14 cellular contexts compared by ENCODE assay signal in genomic region chr5:141489841-141490240, GRCh38. TPM values are rescaled to one million over a fixed set of nuclear protein-coding genes. Genes with fewer than 3 reads are reported as not detected.
"Had no signal": no experiment of that assay in that cellular context is flagged by ENCODE, and none has a peak within 500 bp of the region (broad histone marks: within the 10 kb centered on the region; RNA-seq: fewer than 3 reads in every experiment).

No MANE protein-coding gene starts in this region.

- H3K36me3 ChIP-seq: pancreas, thoracic aorta had no signal

- H3K4me1 ChIP-seq: pancreas had no signal

- DNase-seq: activated CD4-positive, CD25-positive, alpha-beta regulatory T cell treated with anti-CD3 and anti-CD28 coated beads, Interleukin-2, amount 50 U/mL, for 72 hours; activated naive CD8-positive, alpha-beta T cell treated with anti-CD3 and anti-CD28 coated beads, Interleukin-2, amount 10 ng/mL, durations not matched to agents 7 days and 5 days; cerebellar nuclear complex; kidney; pancreas; stimulated activated CD4-positive, alpha-beta T cell treated with anti-CD3 and anti-CD28 coated beads, Interleukin-1b, Interleukin-23, amount 100 ng/mL, for 48 hours; stomach; T-helper 9 cell; upper lobe of right lung had no signal

- ATAC-seq: sciatic nerve, upper lobe of right lung had no signal

- H3K4me3 ChIP-seq: pancreas, stomach, upper lobe of right lung had no signal

- H3K27ac ChIP-seq: pancreas, upper lobe of right lung had no signal

- H3K27me3 ChIP-seq: pancreas had no signal

- H3K9me3 ChIP-seq: pancreas, thoracic aorta, upper lobe of right lung had no signal

RNA-seq across cellular contexts. Expression of gene PCDHGC5, which starts 1.0 kb away (rescaled TPM):
- total RNA-seq: activated CD8-positive, alpha-beta memory T cell treated with anti-CD3 and anti-CD28 coated beads for 36 hours; activated naive CD8-positive, alpha-beta T cell treated with anti-CD3 and anti-CD28 coated beads, Interleukin-2, amount 10 ng/mL, durations not matched to agents 7 days and 5 days; activated T-helper 1 cell treated with anti-CD3 and anti-CD28 coated beads, Interleukin-12 subunit alpha, Interleukin-12 subunit beta, Interleukin-2, Interleukin-4 antibody, amounts not matched to agents 30 ng/mL and 10 ng/mL and 1 ng/mL, durations not matched to agents 14 hours and 24 hours and 36 hours had no signal

RNA-seq across cellular contexts. Expression of gene PCDHGC4, which starts 5.0 kb away (rescaled TPM):
- total RNA-seq: activated CD8-positive, alpha-beta memory T cell treated with anti-CD3 and anti-CD28 coated beads for 36 hours; activated naive CD8-positive, alpha-beta T cell treated with anti-CD3 and anti-CD28 coated beads, Interleukin-2, amount 10 ng/mL, durations not matched to agents 7 days and 5 days; activated T-helper 1 cell treated with anti-CD3 and anti-CD28 coated beads, Interleukin-12 subunit alpha, Interleukin-12 subunit beta, Interleukin-2, Interleukin-4 antibody, amounts not matched to agents 30 ng/mL and 10 ng/mL and 1 ng/mL, durations not matched to agents 14 hours and 24 hours and 36 hours had no signal
- polyA plus RNA-seq: liver, stomach had no signal

RNA-seq across cellular contexts. Expression of gene PCDHGC3, which starts 14.1 kb away (rescaled TPM):
- total RNA-seq: activated naive CD8-positive, alpha-beta T cell treated with anti-CD3 and anti-CD28 coated beads, Interleukin-2, amount 10 ng/mL, durations not matched to agents 7 days and 5 days had no signal
